1 cellular context compared by ENCODE assay signal in the genomic region with DNA sequence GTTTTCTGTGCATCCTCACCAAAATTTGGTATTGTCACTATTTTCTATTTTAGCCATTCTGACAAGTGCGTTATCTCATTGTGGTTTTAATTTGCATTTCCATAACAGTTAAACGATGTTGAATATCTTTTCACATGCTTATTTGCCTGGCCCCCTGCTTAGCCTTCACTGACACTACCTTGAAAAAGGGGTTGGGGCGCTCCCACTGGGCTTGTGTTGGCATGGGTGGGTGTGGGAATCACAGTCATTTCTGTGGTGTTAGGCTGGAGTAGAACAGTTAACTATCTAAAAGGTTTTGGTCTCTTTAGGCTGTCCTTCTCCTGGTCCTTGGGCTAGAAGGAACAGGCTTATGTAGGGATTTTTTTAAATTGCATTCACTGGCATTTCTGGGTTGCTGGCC.
A peak's percentile ranks its signal among the peaks of the same experiment; 100 is the strongest.
TF ChIP-seq lines count a peak whose summit lies in the region.

No MANE protein-coding gene starts in this region.

TF ChIP-seq in H1, 55 proteins besides CTCF, POLR2A, EP300 and RAD21:
- TF ChIP-seq HDAC2 (IDR thresholded peaks at IDR 0.05; ENCODE audit: borderline replicate concordance in 1 of 2, low read depth in 2 of 2, low read length in 2 of 2) (peak in 1 of 2 experiments; percentile 96; a peak in 2 of 4 replicates), SP2 (IDR thresholded peaks at IDR 0.05; ENCODE audit: low read length) (no peak), CHD1 (IDR thresholded peaks at IDR 0.05; ENCODE audit: low read depth, low read length) (no peak), KDM1A (IDR thresholded peaks at IDR 0.05; ENCODE audit: borderline replicate concordance, low read length) (no peak), BACH1 (IDR thresholded peaks at IDR 0.05; ENCODE audit: low read length) (0 out of 2 replicates have a peak, but pooled peaks have one; percentile 43), TAF7 (optimal IDR thresholded peaks at IDR 0.05; ENCODE audit: borderline replicate concordance, low read depth, low read length) (no peak), RFX5 (IDR thresholded peaks at IDR 0.05; ENCODE audit: borderline replicate concordance, low read depth, low read length) (no peak), NRF1 (IDR thresholded peaks at IDR 0.05; ENCODE audit: low read depth, low read length) (no peak)
- TF ChIP-seq, protein P1, sequence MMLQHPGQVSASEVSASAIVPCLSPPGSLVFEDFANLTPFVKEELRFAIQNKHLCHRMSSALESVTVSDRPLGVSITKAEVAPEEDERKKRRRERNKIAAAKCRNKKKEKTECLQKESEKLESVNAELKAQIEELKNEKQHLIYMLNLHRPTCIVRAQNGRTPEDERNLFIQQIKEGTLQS (IDR thresholded peaks at IDR 0.05; ENCODE audit: insufficient read depth, low read depth, low read length), result no peak
